In the genomic region with DNA sequence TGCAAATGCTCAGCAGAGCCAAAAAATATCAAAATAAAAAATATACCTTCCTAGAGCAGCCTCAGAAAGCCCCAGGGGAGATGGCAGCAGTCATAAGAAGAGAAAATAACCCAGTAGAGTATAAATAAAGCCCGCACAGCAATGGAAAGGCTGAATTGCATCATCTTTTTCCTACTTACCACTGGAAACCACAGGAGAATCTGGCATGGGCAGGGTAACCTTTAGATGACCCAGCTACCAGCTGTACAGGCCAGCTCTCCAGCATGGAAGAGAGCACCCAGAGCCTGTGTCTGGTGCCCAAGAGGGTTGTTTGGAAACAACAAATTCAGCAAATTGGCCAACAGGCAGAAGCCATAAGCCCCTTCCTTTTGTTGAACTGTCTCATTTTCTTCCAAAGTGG, we compare ENCODE assay signal across 16 cellular contexts.
DNase-seq lines count a peak whose midpoint lies in the region; ATAC-seq, FAIRE-seq and TF ChIP-seq lines count a peak whose summit lies in the region.
"Had no signal": no experiment of that assay in that cellular context is flagged by ENCODE, and none has a peak within 500 bp of the region (broad histone marks: within the 10 kb centered on the region; RNA-seq: fewer than 3 reads in every experiment).

No MANE protein-coding gene starts in this region.

- intact Hi-C loops in HepG2 (cut with micrococcal nuclease; ENCODE audit: unreplicated experiment) = no loop called here
- intact Hi-C loops in K562 (cut with micrococcal nuclease) = no loop called here

- H3K27me3 ChIP-seq in liver (ENCODE audit: control insufficient read depth in 4 of 4, insufficient read depth in 4 of 4, low read length in 3 of 4) (no peaks in the 10 kb centered on the region), HepG2 (ENCODE audit: control insufficient read depth in 1 of 2, insufficient read depth in 2 of 2, low read length in 2 of 2) (no peaks in the 10 kb centered on the region), K562 (ENCODE audit: control insufficient read depth in 2 of 2, insufficient read depth in 2 of 2, low read length in 2 of 2) (no peaks in the 10 kb centered on the region), Karpas-422 (ENCODE audit: low read length) (no peaks in the 10 kb centered on the region; the same call in 1 of the 2 replicates)

- H3K9me3 ChIP-seq in liver (ENCODE audit: control insufficient read depth in 4 of 4, low read length in 3 of 4) (no peaks in the 10 kb centered on the region), HepG2 (ENCODE audit: low read length) (no peaks in the 10 kb centered on the region), HEK293 (ENCODE audit: control insufficient read depth, insufficient read depth, low read depth, low read length) (no peaks in the 10 kb centered on the region), K562 (replicated peaks; ENCODE audit: control insufficient read depth, insufficient read depth, low read depth, low read length) (no peaks in the 10 kb centered on the region), Karpas-422 (ENCODE audit: low read length) (no peaks in the 10 kb centered on the region)

- FAIRE-seq in HepG2 (lab: Jason Lieb, UNC) (no peak), K562 (lab: Jason Lieb, UNC) (no peak)

- no peak overlapping the region for H3K27ac ChIP-seq in liver (ENCODE audit: low read depth in 1 of 2, low read length in 2 of 2)
- H3K27ac ChIP-seq in HepG2 (ENCODE audit: extremely low read length, insufficient read depth, low read length) = no peak overlapping the region
- no peak overlapping the region for H3K27ac ChIP-seq in HEK293 (ENCODE audit: extremely low read depth, low read depth, low read length)
- no peak overlapping the region for H3K27ac ChIP-seq in K562 (ENCODE audit: extremely low read depth, low read depth, low read length)
- H3K27ac ChIP-seq in Karpas-422 (ENCODE audit: low read length) = no peak overlapping the region

- no peak for TF ChIP-seq EP300 in HepG2 (IDR thresholded peaks at IDR 0.05; ENCODE audit: low read depth in 2 of 2, low read length in 2 of 2)
- no peak for TF ChIP-seq EP300 in HepG2 (CRISPR knock-in tag; IDR thresholded peaks at IDR 0.05; ENCODE audit: borderline replicate concordance)
- no peak for TF ChIP-seq EP300 in K562 (IDR thresholded peaks at IDR 0.05; ENCODE audit: low read length)

- TF ChIP-seq RAD21 in liver (IDR thresholded peaks at IDR 0.05) (peak; percentile 32 to 40), HepG2 (CRISPR knock-in tag; IDR thresholded peaks at IDR 0.05) (no peak), K562 (CRISPR knock-in tag; conservative IDR thresholded peaks at IDR 0.05 in 1 of 2, IDR thresholded peaks at IDR 0.05 in 1 of 2) (no peak)

- no peaks in the 10 kb centered on the region for H3K9me2 ChIP-seq in Karpas-422 (replicated peaks; ENCODE audit: insufficient read depth, low read length)

- no peaks in the 10 kb centered on the region for H3K9me1 ChIP-seq in K562 (ENCODE audit: control insufficient read depth, insufficient read depth, low read length)

- POLR2A ChIA-PET in HepG2 (lab: Yijun Ruan, JAX) (no interaction called here), HEK293 (lab: Yijun Ruan, JAX) (no interaction called here), K562 (lab: Yijun Ruan, JAX) (interaction anchor here (1.5 kb wide), 1 partner anchor 15 kb away, joined by 5 read pairs; no protein-coding TSS in a partner anchor)

- H3K4me3 ChIP-seq in liver (ENCODE audit: low read depth in 1 of 3, low read length in 3 of 3) (no peak overlapping the region), HepG2 (replicated peaks in 1 of 3; ENCODE audit: insufficient read depth in 1 of 3, low read depth in 2 of 3, low read length in 3 of 3) (no peak overlapping the region), HEK293 (ENCODE audit: low read depth, low read length) (no peak overlapping the region), K562 (no peak overlapping the region), Karpas-422 (ENCODE audit: low read length) (no peak overlapping the region)

- H4K20me1 ChIP-seq in HepG2 (ENCODE audit: insufficient read depth, low read length) (no peaks in the 10 kb centered on the region), K562 (replicated peaks; ENCODE audit: control insufficient read depth, insufficient read depth, low read length) (no peaks in the 10 kb centered on the region), Karpas-422 (ENCODE audit: insufficient read depth, low read depth, low read length) (no peaks in the 10 kb centered on the region)

- ATAC-seq in HepG2 (no peak), K562 (no peak), HG02973 (IDR thresholded peaks at IDR 0.05; ENCODE audit: unreplicated experiment) (no peak)
- ATAC-seq: T-cell had no signal

- CTCF ChIA-PET in HepG2 (lab: Yijun Ruan, JAX; ENCODE audit: low intra/inter-chr PET ratio, low total read pairs) (no interaction called here), HEK293 (lab: Yijun Ruan, JAX) (no interaction called here), K562 (lab: Yijun Ruan, JAX; ENCODE audit: low intra/inter-chr PET ratio) (no interaction called here)

- H2AFZ ChIP-seq in HepG2 (ENCODE audit: low read length) (no peak overlapping the region), K562 (ENCODE audit: low read depth, low read length) (no peak overlapping the region), Karpas-422 (ENCODE audit: low read length) (no peak overlapping the region)

- DNase-seq in HepG2 (ENCODE audit: low spot score) = no peak
- no peak for DNase-seq in K562 (ENCODE audit: extremely low read depth in 1 of 4, low spot score in 3 of 4)
- no peak for DNase-seq in islet precursor cell
- DNase-seq in Karpas-422 = no peak
- DNase-seq: C1 segment of cervical spinal cord, EL, H7, Kasumi-1, NCI-H1436 treated with DMSO at 0.1 percent for 48 hours, NCI-H446, NCI-H69, T-cell, T-helper 9 cell had no signal

- H3K79me2 ChIP-seq in HepG2 (ENCODE audit: insufficient read depth, low read length) = no peaks in the 10 kb centered on the region
- no peaks in the 10 kb centered on the region for H3K79me2 ChIP-seq in K562 (ENCODE audit: control insufficient read depth, insufficient read depth, low read length)
- H3K79me2 ChIP-seq in Karpas-422 (ENCODE audit: low read length) = no peaks in the 10 kb centered on the region

- 35% methylated on average over 1 of the region's 1 CpG for WGBS in liver
- WGBS in HepG2 (ENCODE audit: low lambda C conversion rate) = 12% methylated on average over 1 of the region's 1 CpG
- 0% methylated on average over 1 of the region's 1 CpG for WGBS in K562 (ENCODE audit: insufficient coverage, low coverage, missing lambda C conversion rate)

- BruUV-seq in HepG2 (replicated peaks; lab: Mats Ljungman, UMichigan) (no TSS peak), K562 (replicated peaks; lab: Mats Ljungman, UMichigan) (no TSS peak)

- in situ Hi-C loops in HepG2 (cut with HindIII; ENCODE audit: extremely low pct_ligation_motif_present, low pct_unique_long_range_greater_than_20kb) (no loop called here), K562 (cut with MboI) (no loop called here)

- TF ChIP-seq POLR2A in HepG2 (IDR thresholded peaks at IDR 0.05; ENCODE audit: insufficient read depth in 1 of 2, low read depth in 2 of 2, low read length in 2 of 2) (no peak), K562 (conservative IDR thresholded peaks at IDR 0.05) (no peak)

- H3K9ac ChIP-seq in liver (ENCODE audit: low read depth in 1 of 2, low read length in 2 of 2) (no peak overlapping the region), HepG2 (ENCODE audit: insufficient read depth, low read depth, low read length) (no peak overlapping the region), K562 (ENCODE audit: insufficient read depth in 1 of 2, low read depth in 2 of 2, low read length in 2 of 2) (no peak overlapping the region), Karpas-422 (ENCODE audit: low read length) (no peak overlapping the region)

- H3K4me1 ChIP-seq in liver (ENCODE audit: control insufficient read depth in 4 of 4, insufficient read depth in 4 of 4, low read length in 3 of 4) (peaks cover 0 to 13% (median 4%) of the 10 kb centered on the region in 4 donors), HepG2 (ENCODE audit: insufficient read depth, low read length) (no peaks in the 10 kb centered on the region), HEK293 (ENCODE audit: control insufficient read depth, insufficient read depth, low read length) (peaks cover 4% of the 10 kb centered on the region; the same call in 1 of the 2 replicates), K562 (replicated peaks in 1 of 2; ENCODE audit: control insufficient read depth in 2 of 2, insufficient read depth in 2 of 2, low read length in 2 of 2) (no peaks in the 10 kb centered on the region), Karpas-422 (ENCODE audit: low read length) (no peaks in the 10 kb centered on the region)

- H3K36me3 ChIP-seq in liver (ENCODE audit: control insufficient read depth in 4 of 4, insufficient read depth in 3 of 4, low read depth in 1 of 4, low read length in 3 of 4) = no peaks in the 10 kb centered on the region
- no peaks in the 10 kb centered on the region for H3K36me3 ChIP-seq in HepG2 (replicated peaks in 1 of 2; ENCODE audit: control insufficient read depth in 1 of 2, insufficient read depth in 2 of 2, low read length in 2 of 2)
- no peaks in the 10 kb centered on the region for H3K36me3 ChIP-seq in HEK293 (ENCODE audit: control insufficient read depth in 2 of 2, insufficient read depth in 1 of 2, low read length in 2 of 2)
- no peaks in the 10 kb centered on the region for H3K36me3 ChIP-seq in K562 (ENCODE audit: control insufficient read depth, insufficient read depth, low read length)
- H3K36me3 ChIP-seq in Karpas-422 (ENCODE audit: insufficient read depth, low read length) = no peaks in the 10 kb centered on the region

- H3K4me2 ChIP-seq in HepG2 (ENCODE audit: low read depth, low read length) = no peak overlapping the region
- no peak overlapping the region for H3K4me2 ChIP-seq in K562 (ENCODE audit: insufficient read depth, low read length)
- H3K4me2 ChIP-seq in Karpas-422 (ENCODE audit: low read depth, low read length, poor library complexity, severe bottlenecking) = no peak overlapping the region

- TF ChIP-seq CTCF in liver (IDR thresholded peaks at IDR 0.05; ENCODE audit: low read depth, low read length, missing input control) (no peak), HepG2 (CRISPR knock-in tag; IDR thresholded peaks at IDR 0.05) (no peak), HEK293 (tag by site-specific recombination; IDR thresholded peaks at IDR 0.05) (no peak), K562 (IDR thresholded peaks at IDR 0.05 in 2 of 3, conservative IDR thresholded peaks at IDR 0.05 in 1 of 3; ENCODE audit: insufficient read depth in 2 of 3, low read depth in 1 of 3, low read length in 3 of 3) (no peak)

TF ChIP-seq in HepG2, 621 proteins besides CTCF, POLR2A, EP300 and RAD21 (continues in another document):
- TF ChIP-seq ATF7-NPFF (CRISPR knock-in tag; IDR thresholded peaks at IDR 0.05; ENCODE audit: low read depth) = no peak
- no peak for TF ChIP-seq HMG20A (CRISPR knock-in tag; IDR thresholded peaks at IDR 0.05; ENCODE audit: borderline replicate concordance)

TF ChIP-seq in HEK293, 187 proteins besides CTCF, POLR2A, EP300 and RAD21 (continues in another document):
- TF ChIP-seq ZNF394 (tag by site-specific recombination; IDR thresholded peaks at IDR 0.05; ENCODE audit: borderline replicate concordance) = no peak
- TF ChIP-seq ZNF843 (tag by site-specific recombination; IDR thresholded peaks at IDR 0.05) = no peak

TF ChIP-seq in K562, 482 proteins besides CTCF, POLR2A, EP300 and RAD21 (continues in another document):
- no peak for TF ChIP-seq MXI1 (IDR thresholded peaks at IDR 0.05; ENCODE audit: low read depth, low read length)
- TF ChIP-seq SP2 (IDR thresholded peaks at IDR 0.05; ENCODE audit: extremely low read depth, low read depth, low read length, poor library complexity, severe bottlenecking) = no peak
- no peak for TF ChIP-seq ZC3H8 (IDR thresholded peaks at IDR 0.05)
